In the genomic region with DNA sequence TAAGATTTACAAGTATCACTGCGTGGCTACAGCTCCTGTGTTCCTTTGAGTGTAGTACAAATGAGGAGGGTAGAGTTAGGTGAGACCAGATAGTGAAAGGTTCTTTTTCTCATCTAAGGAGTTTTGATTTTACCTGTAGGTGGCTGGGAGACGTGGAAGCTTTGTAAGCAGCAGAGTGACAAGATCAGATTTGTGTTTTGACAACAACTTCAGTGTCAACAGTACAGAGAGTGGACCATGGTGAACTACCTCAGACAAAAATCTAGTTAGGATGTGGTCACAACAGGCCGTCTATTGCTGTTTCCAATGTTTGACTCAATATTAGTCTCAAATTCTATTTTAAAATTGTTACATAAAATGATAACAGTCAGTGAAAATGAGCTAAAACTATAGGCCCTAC, we compare ENCODE assay signal across 15 cellular contexts. TPM values are rescaled to one million over a fixed set of nuclear protein-coding genes. Genes with fewer than 3 reads are reported as not detected.
DNase-seq lines count a peak whose midpoint lies in the region; ATAC-seq and TF ChIP-seq lines count a peak whose summit lies in the region.
"Had no signal": no experiment of that assay in that cellular context is flagged by ENCODE, and none has a peak within 500 bp of the region (broad histone marks: within the 10 kb centered on the region; RNA-seq: fewer than 3 reads in every experiment).

No MANE protein-coding gene starts in this region.

- H3K4me3 Mint-ChIP-seq in mesothelial cell of epicardium (no peak overlapping the region), type B pancreatic cell (no peak overlapping the region)

- H4K91ac ChIP-seq in neuronal stem cell (ENCODE audit: low read depth, low read length, poor library complexity) = no peak overlapping the region

- H3K4me2 ChIP-seq in OCI-LY1 (ENCODE audit: low read length) (peak overlapping the region; percentile 0; the same call in 1 of the 2 replicates), neuronal stem cell (ENCODE audit: insufficient read depth, low read length, poor library complexity, severe bottlenecking) (no peak overlapping the region)
- H3K4me2 ChIP-seq: SK-N-SH had no signal

- no peak overlapping the region for H3K14ac ChIP-seq in neuronal stem cell (ENCODE audit: low read length)

- H3K4me1 ChIP-seq in OCI-LY1 (ENCODE audit: insufficient read depth, low read length, severe bottlenecking) (peaks cover 95% of the 10 kb centered on the region), neuronal stem cell (ENCODE audit: control insufficient read depth in 2 of 2, insufficient read depth in 1 of 2, low read depth in 1 of 2, low read length in 2 of 2) (no peaks in the 10 kb centered on the region)
- H3K4me1 ChIP-seq in effector memory CD4-positive, alpha-beta T cell (ENCODE audit: control insufficient read depth, insufficient read depth, low read length, poor library complexity, severe bottlenecking) = no peaks in the 10 kb centered on the region

- WGBS in neuronal stem cell (ENCODE audit: extremely low coverage in 2 of 2, insufficient read length in 2 of 2, insufficient replicate concordance in 1 of 2), 2 donors = no CpG with 5 or more reads among the region's 3 CpGs

- H3K23ac ChIP-seq in neuronal stem cell (ENCODE audit: low read depth, low read length, poor library complexity) = no peak overlapping the region

- peaks cover 7% of the 10 kb centered on the region; the same call in 1 of the 2 replicates for H3F3A ChIP-seq in OCI-LY1 (ENCODE audit: insufficient read depth, low read length)

- no peaks in the 10 kb centered on the region for H3K79me1 ChIP-seq in neuronal stem cell (ENCODE audit: low read depth, low read length)

- no peak overlapping the region for H2AK5ac ChIP-seq in neuronal stem cell (ENCODE audit: low read depth, low read length)

- H3K18ac ChIP-seq in neuronal stem cell (ENCODE audit: low read length) = no peak overlapping the region

- no peak overlapping the region for H4K8ac ChIP-seq in neuronal stem cell (ENCODE audit: low read depth, low read length)

- H2BK5ac ChIP-seq in neuronal stem cell (ENCODE audit: low read length) = no peak overlapping the region

- H3K27ac Mint-ChIP-seq in mesothelial cell of epicardium (peak overlapping the region; percentile 3), type B pancreatic cell (no peak overlapping the region)

- no peak overlapping the region for H3K4me3 ChIP-seq in OCI-LY1 (ENCODE audit: low read depth, low read length, poor library complexity, severe bottlenecking)
- no peak overlapping the region for H3K4me3 ChIP-seq in coronary artery
- H3K4me3 ChIP-seq in effector memory CD4-positive, alpha-beta T cell (ENCODE audit: insufficient read depth, low read depth, low read length, poor library complexity, severe bottlenecking) = no peak overlapping the region
- H3K4me3 ChIP-seq in neuronal stem cell (ENCODE audit: low read length in 2 of 2) = no peak overlapping the region

- no peak overlapping the region for H3K4ac ChIP-seq in neuronal stem cell (ENCODE audit: low read length)

- H3K9me3 ChIP-seq in OCI-LY1 (ENCODE audit: low read length) (no peaks in the 10 kb centered on the region), neuronal stem cell (replicated peaks in 1 of 2; ENCODE audit: control insufficient read depth in 2 of 2, insufficient read depth in 1 of 2, low read depth in 1 of 2, low read length in 2 of 2) (no peaks in the 10 kb centered on the region)
- no peaks in the 10 kb centered on the region for H3K9me3 ChIP-seq in effector memory CD4-positive, alpha-beta T cell (ENCODE audit: control insufficient read depth, low read length)
- H3K9me3 ChIP-seq: SK-N-SH had no signal

- H3K27me3 Mint-ChIP-seq in mesothelial cell of epicardium (ENCODE audit: low read depth) = no peaks in the 10 kb centered on the region
- no peaks in the 10 kb centered on the region for H3K27me3 Mint-ChIP-seq in type B pancreatic cell

- H4K20me1 ChIP-seq in OCI-LY1 (ENCODE audit: insufficient read depth, low read length) = no peaks in the 10 kb centered on the region

- no peak overlapping the region for H2BK12ac ChIP-seq in neuronal stem cell (ENCODE audit: low read length)

- H3K9me3 Mint-ChIP-seq in mesothelial cell of epicardium (no peaks in the 10 kb centered on the region), type B pancreatic cell (no peaks in the 10 kb centered on the region)

- no peak overlapping the region for H2BK15ac ChIP-seq in neuronal stem cell (ENCODE audit: low read length)

- H3K27me3 ChIP-seq in OCI-LY1 (ENCODE audit: insufficient read depth, low read length) (no peaks in the 10 kb centered on the region), neuronal stem cell (ENCODE audit: control insufficient read depth in 3 of 3, insufficient read depth in 3 of 3, low read depth in 1 of 3, low read length in 3 of 3) (no peaks in the 10 kb centered on the region)
- H3K27me3 ChIP-seq in effector memory CD4-positive, alpha-beta T cell (replicated peaks; ENCODE audit: control insufficient read depth, insufficient read depth, low read length, poor library complexity, severe bottlenecking) = no peaks in the 10 kb centered on the region

- H3K9ac ChIP-seq in OCI-LY1 (ENCODE audit: low read length) (peak overlapping the region; percentile 0; the same call in 1 of the 2 replicates), neuronal stem cell (ENCODE audit: low read depth, low read length, poor library complexity) (no peak overlapping the region)
- H3K9ac ChIP-seq: SK-N-SH had no signal

- H3K27ac ChIP-seq in OCI-LY1 (ENCODE audit: low read depth, low read length, poor library complexity, severe bottlenecking) (peak overlapping the region; percentile 91), coronary artery (peak overlapping the region; percentile 4 to 51), neuronal stem cell (replicated peaks; ENCODE audit: low read length) (no peak overlapping the region)
- no peak overlapping the region for H3K27ac ChIP-seq in effector memory CD4-positive, alpha-beta T cell (ENCODE audit: insufficient read depth, low read length, poor library complexity, severe bottlenecking)

- no peaks in the 10 kb centered on the region for H3K9me2 ChIP-seq in OCI-LY1 (ENCODE audit: low read depth, low read length)
- H3K9me2 ChIP-seq: SK-N-SH had no signal

- H3K4me1 Mint-ChIP-seq in mesothelial cell of epicardium (peaks cover 34% of the 10 kb centered on the region), type B pancreatic cell (ENCODE audit: unreplicated experiment) (no peaks in the 10 kb centered on the region)

- ATAC-seq in GM18873 (IDR thresholded peaks at IDR 0.05; ENCODE audit: low FRiP score, unreplicated experiment) = no peak

- H2BK120ac ChIP-seq in neuronal stem cell (ENCODE audit: low read depth, low read length) = no peak overlapping the region

- no peaks in the 10 kb centered on the region for H3K79me2 ChIP-seq in OCI-LY1 (ENCODE audit: insufficient read depth, low read length)

- DNase-seq in coronary artery (ENCODE audit: low spot score) (no peak), mesothelial cell of epicardium (ENCODE audit: low spot score in 2 of 2, unreplicated experiment in 2 of 2) (no peak), type B pancreatic cell (ENCODE audit: extremely low spot score, unreplicated experiment) (no peak), neuronal stem cell (ENCODE audit: low spot score) (no peak)
- DNase-seq in effector memory CD4-positive, alpha-beta T cell = no peak
- DNase-seq: COR-L47, DMS53, KG1, NCI-H1436, NCI-H2081, NCI-H510A, SHP77, SK-N-SH had no signal

- H2AFZ ChIP-seq in OCI-LY1 (ENCODE audit: low read length) = no peak overlapping the region
- no peak overlapping the region for H2AFZ ChIP-seq in neuronal stem cell (ENCODE audit: low read length)

- H3K36me3 ChIP-seq in OCI-LY1 (ENCODE audit: insufficient read depth, low read length) (no peaks in the 10 kb centered on the region), neuronal stem cell (replicated peaks in 1 of 2; ENCODE audit: control insufficient read depth in 2 of 2, insufficient read depth in 2 of 2, low read length in 2 of 2) (no peaks in the 10 kb centered on the region)
- no peaks in the 10 kb centered on the region for H3K36me3 ChIP-seq in effector memory CD4-positive, alpha-beta T cell (ENCODE audit: control insufficient read depth, insufficient read depth, low read length)

- TF ChIP-seq CTCF in OCI-LY1 (IDR thresholded peaks at IDR 0.05; ENCODE audit: low read length) (no peak), coronary artery (IDR thresholded peaks at IDR 0.05) (no peak), mesothelial cell of epicardium (IDR thresholded peaks at IDR 0.05; ENCODE audit: unreplicated experiment) (no peak), type B pancreatic cell (conservative IDR thresholded peaks at IDR 0.05) (no peak)

- H3K36me3 Mint-ChIP-seq in mesothelial cell of epicardium = no peaks in the 10 kb centered on the region
- no peaks in the 10 kb centered on the region for H3K36me3 Mint-ChIP-seq in type B pancreatic cell

RNA-seq across cellular contexts. Expression of a gene that starts 20.3 kb away (rescaled TPM):
- total RNA-seq in mesothelial cell of epicardium (92.6 to 99.1 TPM (median 96.7 TPM) in 3 replicates), type B pancreatic cell (ENCODE audit: low replicate concordance) (76.6 and 113 TPM in 2 replicates)
- polyA plus RNA-seq in neuronal stem cell (2013, experiment 1 of 2) = 45.3 TPM
- polyA plus RNA-seq in neuronal stem cell (2013, experiment 2 of 2) = 42.0 TPM

Comparison
In these comparisons a context has a peak if more than half of its experiments do, and no peak if none do; other contexts are left out.
1. H3K27ac ChIP-seq: peak in OCI-LY1 (single experiment) and coronary artery (2 of 2); none in effector memory CD4-positive, alpha-beta T cell (single experiment) and neuronal stem cell (single experiment).